ENCODE assay signal across 8 cellular contexts in the genomic region with DNA sequence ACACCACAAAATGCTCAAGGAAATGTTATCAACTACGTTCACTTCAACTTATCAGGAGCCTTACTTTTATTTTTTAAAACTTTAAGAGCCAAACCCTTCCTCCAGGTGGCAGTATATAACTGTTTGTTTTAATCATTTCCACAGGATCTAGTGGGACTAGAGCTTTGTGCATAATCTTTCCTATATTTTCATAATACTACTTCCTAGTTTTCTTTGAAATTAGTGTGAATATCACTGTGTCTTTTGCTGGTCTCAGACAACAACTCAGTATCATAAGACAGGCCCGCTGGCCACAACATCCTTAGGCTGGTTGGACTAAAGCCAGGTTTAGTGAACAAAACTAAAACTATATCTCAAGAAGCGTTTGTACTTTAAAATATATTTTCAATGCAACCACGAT.
DNase-seq lines count a peak whose midpoint lies in the region; ATAC-seq and TF ChIP-seq lines count a peak whose summit lies in the region.

No MANE protein-coding gene starts in this region.

- peaks cover 15 to 43% of the 10 kb centered on the region in 2 donors for H3K4me1 Mint-ChIP-seq in stimulated activated naive B cell treated with anti-CD40 and anti-IgM and Interleukin-4, amounts not matched to agents 10 μg/mL and 1 μg/mL and 100 μg/mL, for 72 hours

- H3K27me3 Mint-ChIP-seq in stimulated activated naive B cell treated with anti-CD40 and anti-IgM and Interleukin-4, amounts not matched to agents 10 μg/mL and 1 μg/mL and 100 μg/mL, for 72 hours = no peaks in the 10 kb centered on the region

- H3K27ac Mint-ChIP-seq in stimulated activated naive B cell treated with anti-CD40 and anti-IgM and Interleukin-4, amounts not matched to agents 10 μg/mL and 1 μg/mL and 100 μg/mL, for 72 hours = no peak overlapping the region

- POLR2A ChIA-PET in AG04450 (lab: Yijun Ruan, JAX) = no interaction called here

- CTCF ChIA-PET in AG04450 (lab: Charles Lee) = interaction anchor here (0.6 to 14.7 kb wide), 22 partner anchors 9 to 488 kb away, joined by 3 to 329 read pairs (median 4); no protein-coding TSS in a partner anchor

- peaks cover 4 to 7% of the 10 kb centered on the region in 2 donors for H3K36me3 Mint-ChIP-seq in stimulated activated naive B cell treated with anti-CD40 and anti-IgM and Interleukin-4, amounts not matched to agents 10 μg/mL and 1 μg/mL and 100 μg/mL, for 72 hours

- no peaks in the 10 kb centered on the region for H3K9me3 Mint-ChIP-seq in stimulated activated naive B cell treated with anti-CD40 and anti-IgM and Interleukin-4, amounts not matched to agents 10 μg/mL and 1 μg/mL and 100 μg/mL, for 72 hours

- no peak for TF ChIP-seq POLR2A in testis (IDR thresholded peaks at IDR 0.05)

- ATAC-seq in HG02610 (IDR thresholded peaks at IDR 0.05; ENCODE audit: unreplicated experiment) = no peak
- ATAC-seq in stimulated activated naive B cell treated with anti-CD40 and anti-IgM and Interleukin-4, amounts not matched to agents 10 μg/mL and 1 μg/mL and 100 μg/mL, for 72 hours (replicated peaks) = no peak

- H3K4me3 Mint-ChIP-seq in stimulated activated naive B cell treated with anti-CD40 and anti-IgM and Interleukin-4, amounts not matched to agents 10 μg/mL and 1 μg/mL and 100 μg/mL, for 72 hours = no peak overlapping the region

- 52 to 56% methylated on average over 4 of the region's 4 CpGs for WGBS in testis, 2 donors

- H3K36me3 ChIP-seq in adipocyte (ENCODE audit: control insufficient read depth, insufficient read depth, low read length, severe bottlenecking) (no peaks in the 10 kb centered on the region), testis (ENCODE audit: low read depth, missing control alignments) (no peaks in the 10 kb centered on the region)

- intact Hi-C loops in testis (cut with DNase I; ENCODE audit: low total_unique reads) = loop anchor here (5.0 kb wide), 1 partner anchor 384 kb away; no protein-coding TSS in a partner anchor

- H3K4me3 ChIP-seq in AG04450 (ENCODE audit: low read depth, low read length) = no peak overlapping the region
- H3K4me3 ChIP-seq in adipocyte (ENCODE audit: low read length) = no peak overlapping the region
- H3K4me3 ChIP-seq in testis = no peak overlapping the region

- no peaks in the 10 kb centered on the region for H3K9me3 ChIP-seq in AG04450 (ENCODE audit: control insufficient read depth, insufficient read depth, low read length)
- H3K9me3 ChIP-seq in adipocyte (ENCODE audit: control insufficient read depth, low read length) = no peaks in the 10 kb centered on the region
- H3K9me3 ChIP-seq in testis = no peaks in the 10 kb centered on the region

- H3K27ac ChIP-seq in AG04450 (ENCODE audit: low read depth, low read length) (no peak overlapping the region), testis (no peak overlapping the region)

- no peaks in the 10 kb centered on the region for H3K27me3 ChIP-seq in AG04450 (ENCODE audit: control insufficient read depth, insufficient read depth, low read length)
- no peaks in the 10 kb centered on the region for H3K27me3 ChIP-seq in adipocyte (replicated peaks; ENCODE audit: control insufficient read depth, insufficient read depth, low read length)
- H3K27me3 ChIP-seq in testis = no peaks in the 10 kb centered on the region

- H3K4me1 ChIP-seq in adipocyte (ENCODE audit: control insufficient read depth, insufficient read depth, low read length) = peaks cover 36% of the 10 kb centered on the region
- peaks cover 22% of the 10 kb centered on the region for H3K4me1 ChIP-seq in testis

- in situ Hi-C loops in GM13977 (cut with MboI; ENCODE audit: low pct_unique_long_range_greater_than_20kb, low sequenced_read_pairs, unreplicated experiment) = loop anchor here (10.0 kb wide), 1 partner anchor 386 kb away; no protein-coding TSS in a partner anchor

- peak overlapping the region; percentile 9 for H3K9ac ChIP-seq in adipocyte (ENCODE audit: low read length)

- TF ChIP-seq CTCF in AG04450 (IDR thresholded peaks at IDR 0.05; ENCODE audit: low read depth, low read length) (peak; percentile 63), GM13977 (IDR thresholded peaks at IDR 0.05; ENCODE audit: extremely low read depth, insufficient read depth, missing control alignments) (peak; percentile 38), testis (IDR thresholded peaks at IDR 0.05) (peak; percentile 70 to 77 (median 72))

- DNase-seq in AG04450 (ENCODE audit: low read depth, low spot score) (peak; percentile 24), GM13977 (ENCODE audit: low spot score) (peak; percentile 34), NCI-H2227 (lab: John Stamatoyannopoulos, UW; ENCODE audit: unreplicated experiment) (peak; percentile 72), adipocyte (ENCODE audit: low read depth) (peak; percentile 89), hepatic stellate cell (ENCODE audit: low spot score) (peak; percentile 19), testis (no peak)
- DNase-seq in stimulated activated naive B cell treated with anti-CD40 and anti-IgM and Interleukin-4, amounts not matched to agents 10 μg/mL and 1 μg/mL and 100 μg/mL, for 72 hours = no peak

Comparison
In these comparisons a context has a peak if more than half of its experiments do, and no peak if none do; other contexts are left out.
1. DNase-seq: peak in AG04450 (single experiment), GM13977 (single experiment), NCI-H2227 (single experiment), adipocyte (single experiment) and hepatic stellate cell (single experiment); none in testis (single experiment) and stimulated activated naive B cell treated with anti-CD40 and anti-IgM and Interleukin-4, amounts not matched to agents 10 μg/mL and 1 μg/mL and 100 μg/mL, for 72 hours (single experiment).
2. Peak in every context shown above with its lines, with median percentiles within 50 percentile points of each other: CTCF ChIP-seq.